In genomic region chr10:104680467-104681401, GRCh38 we compare ENCODE assay signal across 11 cellular contexts. TPM values are rescaled to one million over a fixed set of nuclear protein-coding genes. Genes with fewer than 3 reads are reported as not detected.
DNase-seq lines count a peak whose midpoint lies in the region; ATAC-seq and TF ChIP-seq lines count a peak whose summit lies in the region.
"Had no signal": no experiment of that assay in that cellular context is flagged by ENCODE, and none has a peak within 500 bp of the region (broad histone marks: within the 10 kb centered on the region; RNA-seq: fewer than 3 reads in every experiment).

No MANE protein-coding gene starts in this region.

- no peaks in the 10 kb centered on the region for H3K9me3 Mint-ChIP-seq in WTC11

- no peaks in the 10 kb centered on the region for H3K9me3 ChIP-seq in hepatocyte (ENCODE audit: low read depth)
- H3K9me3 ChIP-seq: prostate gland had no signal

- peaks cover 12% of the 10 kb centered on the region for H3K27me3 Mint-ChIP-seq in WTC11 (ENCODE audit: low read depth)

- peaks cover 8% of the 10 kb centered on the region for H3K4me1 Mint-ChIP-seq in WTC11

- peaks cover 13% of the 10 kb centered on the region for H3K27me3 ChIP-seq in hepatocyte

- H2AFZ ChIP-seq in hepatocyte = peak overlapping the region; percentile 94

- POLR2A ChIA-PET in WTC11 (lab: Charles Lee) = no interaction called here

- H3K36me3 Mint-ChIP-seq in WTC11 = no peaks in the 10 kb centered on the region

- H3K4me2 ChIP-seq in hepatocyte = peak overlapping the region; percentile 96

- peak overlapping the region; percentile 42; the same call in 1 of the 2 replicates for H3K27ac Mint-ChIP-seq in WTC11

- H3K4me3 ChIP-seq in hepatocyte = peak overlapping the region; percentile 29
- H3K4me3 ChIP-seq: prostate gland had no signal

- H4K20me1 ChIP-seq in hepatocyte (ENCODE audit: insufficient read depth, poor library complexity, severe bottlenecking) = no peaks in the 10 kb centered on the region

- peak overlapping the region; percentile 75 for H3K4me3 Mint-ChIP-seq in WTC11

- peak; percentile 57 for DNase-seq in DMS153 (lab: John Stamatoyannopoulos, UW)
- DNase-seq in WTC11 (ENCODE audit: low spot score) = peak; percentile 61
- DNase-seq in hepatocyte (ENCODE audit: low spot score) = peak; percentile 79
- peak; percentile 66 for DNase-seq in occipital lobe (lab: John Stamatoyannopoulos, UW)
- DNase-seq in NCI-H2107 (lab: John Stamatoyannopoulos, UW) = no peak
- no peak for DNase-seq in activated CD8-positive, alpha-beta memory T cell treated with anti-CD3 and anti-CD28 coated beads for 24 hours
- no peak for DNase-seq in SIG-M5 treated with dmso at 0.1 percent for 504 hours (lab: John Stamatoyannopoulos, UW; ENCODE audit: unreplicated experiment)
- DNase-seq: activated CD4-positive, alpha-beta T cell treated with anti-CD3 and anti-CD28 coated beads, Interleukin-2, amount 50 U/mL, for 1 hour; NCI-H526 treated with DMSO at 0.1 percent for 48 hours had no signal

- H3K4me1 ChIP-seq in hepatocyte (ENCODE audit: insufficient read depth) = no peaks in the 10 kb centered on the region
- H3K4me1 ChIP-seq: prostate gland had no signal

- TF ChIP-seq CTCF in WTC11 (IDR thresholded peaks at IDR 0.05) (no peak), hepatocyte (IDR thresholded peaks at IDR 0.05; ENCODE audit: poor library complexity) (no peak)

- no peaks in the 10 kb centered on the region for H3K9me2 ChIP-seq in hepatocyte (replicated peaks; ENCODE audit: insufficient read depth)

- ATAC-seq in WTC11 (peak; percentile 92), HG02885 (IDR thresholded peaks at IDR 0.05; ENCODE audit: poor library complexity, unreplicated experiment) (no peak)

- no peaks in the 10 kb centered on the region for H3K79me2 ChIP-seq in hepatocyte

- H3K36me3 ChIP-seq in hepatocyte (replicated peaks; ENCODE audit: insufficient read depth, low read depth) = no peaks in the 10 kb centered on the region
- H3K36me3 ChIP-seq: prostate gland had no signal

- WGBS in hepatocyte (ENCODE audit: low lambda C conversion rate, missing lambda C conversion rate) = 23% methylated on average over 34 of the region's 35 CpGs

- CTCF ChIA-PET in WTC11 (lab: Charles Lee) = interaction anchor here (0.7 to 2.3 kb wide), 11 partner anchors 13 to 328 kb away, joined by 3 to 12 read pairs (median 3); partner anchors contain the start of gene CFAP58

- no peak overlapping the region for H3K27ac ChIP-seq in hepatocyte
- H3K27ac ChIP-seq: prostate gland had no signal

TF ChIP-seq in WTC11, 78 proteins besides CTCF, POLR2A, EP300 and RAD21:
- TF ChIP-seq MAX (CRISPR knock-in tag; IDR thresholded peaks at IDR 0.05) (peak; percentile 52; the same call in 1 of the 2 replicates), E2F4 (CRISPR knock-in tag; IDR thresholded peaks at IDR 0.05; ENCODE audit: borderline replicate concordance, low read depth) (no peak), JAZF1 (CRISPR knock-in tag; IDR thresholded peaks at IDR 0.05) (no peak), HMGA2 (CRISPR knock-in tag; IDR thresholded peaks at IDR 0.05) (no peak), ZNF423 (CRISPR knock-in tag; IDR thresholded peaks at IDR 0.05) (peak; percentile 21; the same call in 1 of the 2 replicates)
- TF ChIP-seq, protein P1, sequence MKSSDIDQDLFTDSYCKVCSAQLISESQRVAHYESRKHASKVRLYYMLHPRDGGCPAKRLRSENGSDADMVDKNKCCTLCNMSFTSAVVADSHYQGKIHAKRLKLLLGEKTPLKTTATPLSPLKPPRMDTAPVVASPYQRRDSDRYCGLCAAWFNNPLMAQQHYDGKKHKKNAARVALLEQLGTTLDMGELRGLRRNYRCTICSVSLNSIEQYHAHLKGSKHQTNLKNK (CRISPR knock-in tag; IDR thresholded peaks at IDR 0.05) = no peak

RNA-seq across cellular contexts. Expression of gene SORCS3, which starts 39.6 kb away (rescaled TPM):
- 0.94 to 1.3 TPM (median 1.3 TPM) in 3 replicates for total RNA-seq in WTC11 (2021)
- 0.80 and 1.2 TPM in 2 replicates for total RNA-seq in hepatocyte
- 0.59 TPM in 1 of 2 replicates, not detected in the other for polyA plus RNA-seq in hepatocyte
- total RNA-seq in occipital lobe = 23.7 TPM

Comparison
In these comparisons a context has a peak if more than half of its experiments do, and no peak if none do; other contexts are left out.
1. DNase-seq: peak in DMS153 (single experiment), WTC11 (single experiment), hepatocyte (single experiment) and occipital lobe (single experiment); none in NCI-H2107 (single experiment), activated CD8-positive, alpha-beta memory T cell treated with anti-CD3 and anti-CD28 coated beads for 24 hours (single experiment) and SIG-M5 treated with dmso at 0.1 percent for 504 hours (single experiment).
2. RNA of gene SORCS3, which starts 39.6 kb away (total RNA-seq): 23.7 TPM in occipital lobe (single experiment); 0.94 to 1.3 TPM in WTC11 and 0.80 to 1.2 TPM in hepatocyte; every median in the first group is over 10 times any median in the second.